ENCODE assay signal across 14 cellular contexts in the genomic region with DNA sequence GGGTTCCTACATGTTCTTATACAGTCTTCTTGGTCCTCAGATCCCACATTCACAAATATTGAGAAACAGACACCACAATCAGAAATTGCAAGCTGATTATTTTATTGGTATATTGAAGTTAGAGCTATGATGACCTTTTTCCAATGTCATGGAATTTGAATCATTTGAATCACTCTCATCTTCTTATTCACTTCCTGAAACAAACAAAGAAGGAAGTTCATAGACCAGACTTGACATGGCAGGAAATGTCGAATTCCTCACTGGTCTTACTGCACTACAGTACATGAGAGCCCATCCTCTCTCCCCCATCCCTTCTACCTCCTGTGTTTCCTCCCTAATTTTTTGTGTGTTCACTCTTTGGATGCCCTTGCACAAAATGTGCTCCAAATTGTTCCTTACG. TPM values are rescaled to one million over a fixed set of nuclear protein-coding genes. Genes with fewer than 3 reads are reported as not detected.
DNase-seq lines count a peak whose midpoint lies in the region; ATAC-seq, FAIRE-seq and TF ChIP-seq lines count a peak whose summit lies in the region.
"Not testable (repeated sequence)": the region's sequence is repeated elsewhere in the genome, so short reads cannot be mapped to it uniquely, and the experiment has no call there.
"Had no signal": no experiment of that assay in that cellular context is flagged by ENCODE, and none has a peak within 500 bp of the region (broad histone marks: within the 10 kb centered on the region; RNA-seq: fewer than 3 reads in every experiment).

No MANE protein-coding gene starts in this region.

- DNase-seq in HT1080 (ENCODE audit: low read depth) (peak; percentile 54), brain microvascular endothelial cell (peak; percentile 8), endothelial cell of umbilical vein (ENCODE audit: low read depth, low spot score) (peak; percentile 42), lung microvascular endothelial cell (ENCODE audit: low read depth in 2 of 2) (peak; percentile 1 to 71)
- not testable (repeated sequence) for DNase-seq in RWPE2 (ENCODE audit: low spot score)

- BruUV-seq in endothelial cell of umbilical vein (replicated peaks; lab: Mats Ljungman, UMichigan) = not testable (repeated sequence)

- H3K36me3 ChIP-seq in RWPE2 (ENCODE audit: low read depth); brain microvascular endothelial cell (replicated peaks); endothelial cell of umbilical vein (ENCODE audit: control insufficient read depth in 2 of 2, extremely low read depth in 1 of 2, insufficient read depth in 2 of 2, low read length in 2 of 2): not testable (repeated sequence)

- POLR2A ChIA-PET in endothelial cell of umbilical vein (lab: Charles Lee) = not testable (repeated sequence)

- not testable (repeated sequence) for H3K79me2 ChIP-seq in endothelial cell of umbilical vein (ENCODE audit: control insufficient read depth, insufficient read depth, low read length)

- peak overlapping the region; percentile 55 for H3K4me2 ChIP-seq in endothelial cell of umbilical vein (ENCODE audit: insufficient read depth, low read length)

- not testable (repeated sequence) for H3K27me3 ChIP-seq in RWPE2 (ENCODE audit: insufficient read depth, poor library complexity, severe bottlenecking); brain microvascular endothelial cell (replicated peaks); endothelial cell of umbilical vein (ENCODE audit: control insufficient read depth in 2 of 2, insufficient read depth in 2 of 2, low read length in 2 of 2)

- intact Hi-C loops in endothelial cell of umbilical vein (cut with micrococcal nuclease) = loop anchor here (2.0 kb wide), 1 partner anchor 45 kb away; no protein-coding TSS in a partner anchor

- CTCF ChIA-PET in endothelial cell of umbilical vein (lab: Charles Lee) = not testable (repeated sequence)

- H3K9me3 ChIP-seq in RWPE2 (ENCODE audit: severe bottlenecking); endothelial cell of umbilical vein (replicated peaks; ENCODE audit: control insufficient read depth, insufficient read depth, low read length): not testable (repeated sequence)

- H2AFZ ChIP-seq in endothelial cell of umbilical vein (ENCODE audit: low read depth, low read length) = not testable (repeated sequence)

- H3K4me1 ChIP-seq in RWPE2 (ENCODE audit: insufficient read depth, poor library complexity, severe bottlenecking); endothelial cell of umbilical vein (ENCODE audit: control insufficient read depth, extremely low read depth, insufficient read depth, low read length): not testable (repeated sequence)

- not testable (repeated sequence) for H3K27ac ChIP-seq in RWPE2 (ENCODE audit: poor library complexity, severe bottlenecking); brain microvascular endothelial cell
- H3K27ac ChIP-seq in endothelial cell of umbilical vein (ENCODE audit: insufficient read depth, low read depth, low read length) = peak overlapping the region; percentile 65

- dilution Hi-C loops in endothelial cell of umbilical vein (cut with MboI; ENCODE audit: extremely low pct_ligation_motif_present, low sequenced_read_pairs) = not testable (repeated sequence)

- not testable (repeated sequence) for TF ChIP-seq POLR2A in endothelial cell of umbilical vein (IDR thresholded peaks at IDR 0.05; ENCODE audit: low read depth, low read length)

- not testable (repeated sequence) for H3K9me1 ChIP-seq in endothelial cell of umbilical vein (replicated peaks; ENCODE audit: control insufficient read depth, extremely low read depth, insufficient read depth, low read length)

- in situ Hi-C loops in brain microvascular endothelial cell (cut with HindIII; ENCODE audit: low pct_ligation_motif_present, low sequenced_read_pairs) = not testable (repeated sequence)

- not testable (repeated sequence) for H3K9ac ChIP-seq in endothelial cell of umbilical vein (replicated peaks; ENCODE audit: extremely low read depth, insufficient read depth, low read length)

- not testable (repeated sequence) for H3K4me3 ChIP-seq in RWPE2 (ENCODE audit: severe bottlenecking); brain microvascular endothelial cell (ENCODE audit: low read depth, low read length); endothelial cell of umbilical vein (replicated peaks in 1 of 3; ENCODE audit: insufficient read depth in 1 of 3, low read depth in 1 of 3, low read length in 3 of 3)

- ATAC-seq in RWPE2 (ENCODE audit: low read depth) = peak; percentile 40; the same call in 1 of the 3 replicates

- FAIRE-seq in endothelial cell of umbilical vein (lab: Jason Lieb, UNC) = peak; percentile 87

- not testable (repeated sequence) for H4K20me1 ChIP-seq in endothelial cell of umbilical vein (replicated peaks; ENCODE audit: control insufficient read depth, extremely low read depth, insufficient read depth, low read length)

- not testable (repeated sequence) for TF ChIP-seq CTCF in RWPE2 (IDR thresholded peaks at IDR 0.05; ENCODE audit: poor library complexity, severe bottlenecking); brain microvascular endothelial cell (IDR thresholded peaks at IDR 0.05; ENCODE audit: low read depth, low read length, missing control alignments); endothelial cell of umbilical vein (IDR thresholded peaks at IDR 0.05; ENCODE audit: extremely low read depth in 1 of 2, insufficient read depth in 1 of 2, low read depth in 1 of 2, low read length in 2 of 2)

TF ChIP-seq in endothelial cell of umbilical vein, 7 proteins besides CTCF, POLR2A, EP300 and RAD21:
- TF ChIP-seq POLR2AphosphoS5 (IDR thresholded peaks at IDR 0.05; ENCODE audit: insufficient read depth, low read depth, low read length) (peak; percentile 49), JUN (IDR thresholded peaks at IDR 0.05; ENCODE audit: borderline replicate concordance, insufficient read depth, insufficient read length, low read depth) (peak; percentile 32), FOS (IDR thresholded peaks at IDR 0.05; ENCODE audit: borderline replicate concordance, insufficient read depth, low read length) (peak; percentile 27)

RNA-seq across cellular contexts. Expression of gene PRB4, which starts 41.5 kb away (rescaled TPM):
- not detected in 2 replicates for total RNA-seq in HT1080 (2014; rRNA removed; shearing (Covaris generic))
- not detected in 2 replicates for polyA plus RNA-seq in HT1080 (2015; cell fraction: cytosol; rRNA removed)
- polyA plus RNA-seq in HT1080 (2015; cell fraction: nucleus; rRNA removed) = not detected in 2 replicates
- total RNA-seq in endothelial cell of umbilical vein = not detected in 2 replicates
- polyA plus RNA-seq in endothelial cell of umbilical vein = not detected in 2 replicates
- polyA plus RNA-seq in endothelial cell of umbilical vein (2011; cell fraction: cytosol; rRNA removed) = not detected in 2 replicates
- not detected in 2 replicates for polyA plus RNA-seq in endothelial cell of umbilical vein (2011; cell fraction: nucleus; rRNA removed)
- not detected in 2 replicates for polyA plus RNA-seq in endothelial cell of umbilical vein (2012)
- polyA minus RNA-seq in endothelial cell of umbilical vein = not detected in 2 replicates
- polyA minus RNA-seq in endothelial cell of umbilical vein (2011; cell fraction: cytosol; rRNA and poly(A)+ RNA removed) = not detected
- not detected in 2 replicates for polyA minus RNA-seq in endothelial cell of umbilical vein (2011; cell fraction: nucleus; rRNA and poly(A)+ RNA removed)
- total RNA-seq in lung microvascular endothelial cell = not detected in 2 replicates
- total RNA-seq: A172; A673; Calu3; CD4-positive, alpha-beta memory T cell; Daoy; GM23248; H1; H7 had no signal
- polyA plus RNA-seq: BJ; CD4-positive, alpha-beta memory T cell; GM23248; H1 had no signal

RNA-seq across cellular contexts. Expression of gene PRB2, which starts 43.6 kb away (rescaled TPM):
- not detected in 2 replicates for total RNA-seq in HT1080 (2014; rRNA removed; shearing (Covaris generic))
- not detected in 2 replicates for polyA plus RNA-seq in HT1080 (2015; cell fraction: cytosol; rRNA removed)
- not detected in 2 replicates for polyA plus RNA-seq in HT1080 (2015; cell fraction: nucleus; rRNA removed)
- total RNA-seq in endothelial cell of umbilical vein = not detected in 2 replicates
- polyA plus RNA-seq in endothelial cell of umbilical vein = not detected in 2 replicates
- polyA plus RNA-seq in endothelial cell of umbilical vein (2011; cell fraction: cytosol; rRNA removed) = not detected in 2 replicates
- polyA plus RNA-seq in endothelial cell of umbilical vein (2011; cell fraction: nucleus; rRNA removed) = not detected in 2 replicates
- not detected in 2 replicates for polyA plus RNA-seq in endothelial cell of umbilical vein (2012)
- not detected in 2 replicates for polyA minus RNA-seq in endothelial cell of umbilical vein
- not detected for polyA minus RNA-seq in endothelial cell of umbilical vein (2011; cell fraction: cytosol; rRNA and poly(A)+ RNA removed)
- polyA minus RNA-seq in endothelial cell of umbilical vein (2011; cell fraction: nucleus; rRNA and poly(A)+ RNA removed) = not detected in 2 replicates
- total RNA-seq in lung microvascular endothelial cell = not detected in 2 replicates
- total RNA-seq: A172; A673; Calu3; CD4-positive, alpha-beta memory T cell; Daoy; GM23248; H1; H7 had no signal
- polyA plus RNA-seq: BJ, GM23248, H1 had no signal
